15 cellular contexts compared by ENCODE assay signal in genomic region chr5:71939452-71939932, GRCh38.
DNase-seq lines count a peak whose midpoint lies in the region; ATAC-seq, FAIRE-seq and TF ChIP-seq lines count a peak whose summit lies in the region.
"Had no signal": no experiment of that assay in that cellular context is flagged by ENCODE, and none has a peak within 500 bp of the region (broad histone marks: within the 10 kb centered on the region; RNA-seq: fewer than 3 reads in every experiment).

No MANE protein-coding gene starts in this region.

- no peaks in the 10 kb centered on the region for H3K4me1 ChIP-seq in HEK293 (ENCODE audit: control insufficient read depth, insufficient read depth, low read length)
- H3K4me1 ChIP-seq in astrocyte (ENCODE audit: insufficient read depth, low read length): no peaks in the 10 kb centered on the region
- H3K4me1 ChIP-seq in Karpas-422 (ENCODE audit: low read length): no peaks in the 10 kb centered on the region
- H3K4me1 ChIP-seq: lower lobe of right lung had no signal

- H2AFZ ChIP-seq in astrocyte (ENCODE audit: low read depth, low read length): peak overlapping the region; percentile 13
- no peak overlapping the region for H2AFZ ChIP-seq in Karpas-422 (ENCODE audit: low read length)

- no peaks in the 10 kb centered on the region for H3K36me3 ChIP-seq in HEK293 (ENCODE audit: control insufficient read depth in 2 of 2, insufficient read depth in 1 of 2, low read length in 2 of 2)
- H3K36me3 ChIP-seq in astrocyte (ENCODE audit: insufficient read depth, low read length): no peaks in the 10 kb centered on the region
- no peaks in the 10 kb centered on the region for H3K36me3 ChIP-seq in Karpas-422 (ENCODE audit: insufficient read depth, low read length)
- H3K36me3 ChIP-seq: heart right ventricle, lower lobe of right lung had no signal

- H3K9me2 ChIP-seq in Karpas-422 (replicated peaks; ENCODE audit: insufficient read depth, low read length): no peaks in the 10 kb centered on the region

- peak; percentile 13 for DNase-seq in COLO668 (lab: John Stamatoyannopoulos, UW; ENCODE audit: unreplicated experiment)
- DNase-seq in astrocyte (ENCODE audit: low read depth): no peak
- DNase-seq in myocyte (ENCODE audit: low read depth): peak; percentile 52
- DNase-seq in Karpas-422: no peak
- no peak for DNase-seq in NAMALWA (ENCODE audit: low spot score)
- DNase-seq in CD1c-positive myeloid dendritic cell (ENCODE audit: extremely low spot score): no peak
- DNase-seq: activated CD4-positive, CD25-positive, alpha-beta regulatory T cell; activated T-cell treated with anti-CD3 and anti-CD28 coated beads, Interleukin-2, amount 50 U/mL, for 72 hours; heart right ventricle; NCI-H226; stimulated activated CD4-positive, alpha-beta T cell treated with anti-CD3 and anti-CD28 coated beads, Interleukin-4, amount 100 ng/mL, for 24 hours; stimulated activated naive CD8-positive, alpha-beta T cell treated with anti-CD3 and anti-CD28 coated beads, Interleukin-15, Interleukin-2, amounts not matched to agents 100 U/mL and 50 U/mL, for 24 hours had no signal

- peaks cover 6% of the 10 kb centered on the region for H3K27me3 Mint-ChIP-seq in astrocyte (ENCODE audit: low read depth, unreplicated experiment)

- CTCF ChIA-PET in HEK293 (lab: Yijun Ruan, JAX): no interaction called here

- H3K9ac ChIP-seq in astrocyte (ENCODE audit: low read length) (no peak overlapping the region), Karpas-422 (ENCODE audit: low read length) (no peak overlapping the region)

- TF ChIP-seq CTCF in HEK293 (tag by site-specific recombination; IDR thresholded peaks at IDR 0.05) (no peak), astrocyte (IDR thresholded peaks at IDR 0.05; ENCODE audit: insufficient read depth, low read depth, low read length) (no peak)

- no peak overlapping the region for H3K4me3 Mint-ChIP-seq in astrocyte (ENCODE audit: unreplicated experiment)
- H3K4me3 Mint-ChIP-seq: activated T-cell treated with anti-CD3 and anti-CD28 coated beads, Interleukin-2, amount 50 U/mL, for 72 hours had no signal

- H3K79me2 ChIP-seq in astrocyte (ENCODE audit: insufficient read depth, low read length): no peaks in the 10 kb centered on the region
- no peaks in the 10 kb centered on the region for H3K79me2 ChIP-seq in Karpas-422 (ENCODE audit: low read length)

- no peak for FAIRE-seq in astrocyte (lab: Jason Lieb, UNC)

- H3K36me3 Mint-ChIP-seq in astrocyte (ENCODE audit: low read depth, unreplicated experiment): no peaks in the 10 kb centered on the region

- H3K27me3 ChIP-seq in astrocyte (ENCODE audit: insufficient read depth, low read length) (no peaks in the 10 kb centered on the region), Karpas-422 (ENCODE audit: low read length) (no peaks in the 10 kb centered on the region)
- H3K27me3 ChIP-seq: heart right ventricle had no signal

- H3K4me2 ChIP-seq in astrocyte (ENCODE audit: low read length) (no peak overlapping the region), Karpas-422 (ENCODE audit: low read depth, low read length, poor library complexity, severe bottlenecking) (no peak overlapping the region)

- no peak overlapping the region for H3K27ac Mint-ChIP-seq in astrocyte (ENCODE audit: unreplicated experiment)
- H3K27ac Mint-ChIP-seq: activated T-cell treated with anti-CD3 and anti-CD28 coated beads, Interleukin-2, amount 50 U/mL, for 72 hours had no signal

- H3K4me1 Mint-ChIP-seq in astrocyte (ENCODE audit: low read depth, unreplicated experiment): peaks cover 3% of the 10 kb centered on the region

- H4K20me1 ChIP-seq in astrocyte (ENCODE audit: insufficient read depth, low read length): no peaks in the 10 kb centered on the region
- no peaks in the 10 kb centered on the region for H4K20me1 ChIP-seq in Karpas-422 (ENCODE audit: insufficient read depth, low read depth, low read length)

- peaks cover 5% of the 10 kb centered on the region for H3K9me3 Mint-ChIP-seq in astrocyte (ENCODE audit: unreplicated experiment)

- H3K27ac ChIP-seq in HEK293 (ENCODE audit: extremely low read depth, low read depth, low read length): no peak overlapping the region
- H3K27ac ChIP-seq in astrocyte (ENCODE audit: low read depth, low read length): no peak overlapping the region
- no peak overlapping the region for H3K27ac ChIP-seq in Karpas-422 (ENCODE audit: low read length)
- H3K27ac ChIP-seq: heart right ventricle, lower lobe of right lung had no signal

- ATAC-seq in GM18519 (IDR thresholded peaks at IDR 0.05; ENCODE audit: low FRiP score, unreplicated experiment): no peak
- ATAC-seq: activated T-cell treated with anti-CD3 and anti-CD28 coated beads, Interleukin-2, amount 50 U/mL, for 72 hours; stimulated activated naive CD8-positive, alpha-beta T cell treated with anti-CD3 and anti-CD28 coated beads, Interleukin-15, Interleukin-2, amounts not matched to agents 100 U/mL and 50 U/mL, for 24 hours had no signal

- H3K4me3 ChIP-seq in HEK293 (ENCODE audit: low read depth, low read length) (no peak overlapping the region), astrocyte (ENCODE audit: insufficient read depth, low read depth, low read length) (no peak overlapping the region), Karpas-422 (ENCODE audit: low read length) (no peak overlapping the region)
- H3K4me3 ChIP-seq: heart right ventricle, lower lobe of right lung had no signal

- POLR2A ChIA-PET in HEK293 (lab: Yijun Ruan, JAX): no interaction called here

- H3K9me3 ChIP-seq in HEK293 (ENCODE audit: control insufficient read depth, insufficient read depth, low read depth, low read length) (no peaks in the 10 kb centered on the region), astrocyte (ENCODE audit: insufficient read depth, low read depth, low read length) (no peaks in the 10 kb centered on the region), Karpas-422 (ENCODE audit: low read length) (no peaks in the 10 kb centered on the region)
- H3K9me3 ChIP-seq: lower lobe of right lung had no signal

TF ChIP-seq in HEK293, 187 proteins besides CTCF, POLR2A, EP300 and RAD21:
- no peak for TF ChIP-seq ZNF664 (tag by site-specific recombination; IDR thresholded peaks at IDR 0.05)
- TF ChIP-seq, protein P1, sequence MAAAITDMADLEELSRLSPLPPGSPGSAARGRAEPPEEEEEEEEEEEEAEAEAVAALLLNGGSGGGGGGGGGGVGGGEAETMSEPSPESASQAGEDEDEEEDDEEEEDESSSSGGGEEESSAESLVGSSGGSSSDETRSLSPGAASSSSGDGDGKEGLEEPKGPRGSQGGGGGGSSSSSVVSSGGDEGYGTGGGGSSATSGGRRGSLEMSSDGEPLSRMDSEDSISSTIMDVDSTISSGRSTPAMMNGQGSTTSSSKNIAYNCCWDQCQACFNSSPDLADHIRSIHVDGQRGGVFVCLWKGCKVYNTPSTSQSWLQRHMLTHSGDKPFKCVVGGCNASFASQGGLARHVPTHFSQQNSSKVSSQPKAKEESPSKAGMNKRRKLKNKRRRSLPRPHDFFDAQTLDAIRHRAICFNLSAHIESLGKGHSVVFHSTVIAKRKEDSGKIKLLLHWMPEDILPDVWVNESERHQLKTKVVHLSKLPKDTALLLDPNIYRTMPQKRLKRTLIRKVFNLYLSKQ (tag by site-specific recombination; IDR thresholded peaks at IDR 0.05; ENCODE audit: borderline replicate concordance): no peak
- TF ChIP-seq ZNF112 (tag by site-specific recombination; IDR thresholded peaks at IDR 0.05): no peak
- TF ChIP-seq ZIC2 (tag by site-specific recombination; IDR thresholded peaks at IDR 0.05): peak; percentile 7; the same call in 1 of the 2 replicates
- no peak for TF ChIP-seq ZNF132 (tag by site-specific recombination; IDR thresholded peaks at IDR 0.05; ENCODE audit: borderline replicate concordance)

Comparison
In these comparisons a context has a peak if more than half of its experiments do, and no peak if none do; other contexts are left out.
1. DNase-seq: peak in COLO668 (single experiment) and myocyte (single experiment); none in astrocyte (single experiment), Karpas-422 (single experiment), NAMALWA (single experiment) and CD1c-positive myeloid dendritic cell (single experiment).